In the genomic region with DNA sequence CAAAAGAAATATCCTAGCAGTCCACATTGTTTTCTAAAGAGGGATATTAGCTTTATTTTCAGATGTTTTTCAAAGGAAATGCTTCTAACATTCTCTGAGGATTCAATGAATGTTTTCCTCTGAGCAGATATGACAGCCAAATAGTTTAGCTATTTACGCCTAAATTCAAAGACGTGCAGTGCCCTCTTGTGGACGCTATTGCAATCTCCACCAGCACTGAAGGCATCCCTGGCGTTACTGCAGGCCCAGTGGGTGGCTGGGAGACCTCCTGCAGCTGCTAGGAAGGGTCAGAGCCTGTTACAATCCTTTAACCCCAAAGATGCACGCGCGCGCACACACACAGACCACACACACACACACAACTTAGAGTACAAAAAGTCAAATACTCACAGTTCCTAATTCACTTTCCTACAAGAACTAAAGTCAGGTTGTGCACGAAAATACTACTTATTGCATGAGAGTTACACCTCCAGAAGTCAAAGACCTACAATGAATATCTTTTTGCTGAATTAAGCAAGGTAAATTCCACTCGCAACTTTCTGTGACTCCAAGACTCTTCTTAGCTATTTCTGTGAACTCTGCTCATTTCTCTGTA, we compare ENCODE assay signal across 8 cellular contexts.
DNase-seq lines count a peak whose midpoint lies in the region; ATAC-seq and TF ChIP-seq lines count a peak whose summit lies in the region.

No MANE protein-coding gene starts in this region.

- no peak overlapping the region for H3K4me3 ChIP-seq in esophagus muscularis mucosa
- no peak overlapping the region for H3K4me3 ChIP-seq in thoracic aorta

- POLR2A ChIA-PET in activated CD8-positive, alpha-beta T cell treated with anti-CD3 and anti-CD28 coated beads, Interleukin-2, amount 10 ng/mL, durations not matched to agents 7 days and 5 days (lab: Charles Lee): no interaction called here

- no peaks in the 10 kb centered on the region for H3K27me3 Mint-ChIP-seq in activated CD8-positive, alpha-beta T cell treated with anti-CD3 and anti-CD28 coated beads, Interleukin-2, amount 10 ng/mL, durations not matched to agents 7 days and 5 days (ENCODE audit: low read depth)
- peaks cover 13% of the 10 kb centered on the region for H3K27me3 Mint-ChIP-seq in nephron progenitor cell (ENCODE audit: low read depth, poor library complexity)

- WGBS in esophagus muscularis mucosa: 24% methylated on average over 10 of the region's 10 CpGs

- CTCF ChIA-PET in activated CD8-positive, alpha-beta T cell treated with anti-CD3 and anti-CD28 coated beads, Interleukin-2, amount 10 ng/mL, durations not matched to agents 7 days and 5 days (lab: Charles Lee): interaction anchor here (1.0 to 2.3 kb wide), 13 partner anchors 10 to 569 kb away, joined by 3 to 16 read pairs (median 4); no protein-coding TSS in a partner anchor

- ATAC-seq in HG02678 (IDR thresholded peaks at IDR 0.05; ENCODE audit: unreplicated experiment) (peak; percentile 58), thoracic aorta (ENCODE audit: insufficient number of reproducible peaks, low FRiP score, low read depth) (peak; percentile 90)
- peak; percentile 55 for ATAC-seq in activated CD8-positive, alpha-beta T cell treated with anti-CD3 and anti-CD28 coated beads, Interleukin-2, amount 10 ng/mL, durations not matched to agents 7 days and 5 days

- H3K36me3 ChIP-seq in esophagus muscularis mucosa (no peaks in the 10 kb centered on the region), thoracic aorta (no peaks in the 10 kb centered on the region)

- TF ChIP-seq POLR2A in esophagus muscularis mucosa (IDR thresholded peaks at IDR 0.05; ENCODE audit: low read depth): no peak

- DNase-seq in DMS53 (lab: John Stamatoyannopoulos, UW) (peak; percentile 87), NCI-H510A (lab: John Stamatoyannopoulos, UW) (peak; percentile 73), esophagus muscularis mucosa (ENCODE audit: extremely low spot score) (peak; percentile 89), nephron progenitor cell (peak; percentile 80), thoracic aorta (ENCODE audit: low spot score) (peak; percentile 27)
- DNase-seq in activated CD8-positive, alpha-beta T cell treated with anti-CD3 and anti-CD28 coated beads, Interleukin-2, amount 10 ng/mL, durations not matched to agents 7 days and 5 days: peak; percentile 62
- no peak for DNase-seq in activated CD4-positive, CD25-positive, alpha-beta regulatory T cell treated with anti-CD3 and anti-CD28 coated beads, Interleukin-2, amount 50 U/mL, for 72 hours

- H3K36me3 Mint-ChIP-seq in activated CD8-positive, alpha-beta T cell treated with anti-CD3 and anti-CD28 coated beads, Interleukin-2, amount 10 ng/mL, durations not matched to agents 7 days and 5 days (ENCODE audit: low read depth): no peaks in the 10 kb centered on the region
- H3K36me3 Mint-ChIP-seq in nephron progenitor cell (ENCODE audit: low read depth): no peaks in the 10 kb centered on the region

- TF ChIP-seq CTCF in esophagus muscularis mucosa (IDR thresholded peaks at IDR 0.05): peak; percentile 65 to 79 (median 68)
- peak; percentile 78 for TF ChIP-seq CTCF in nephron progenitor cell (IDR thresholded peaks at IDR 0.05)
- peak; percentile 83 for TF ChIP-seq CTCF in thoracic aorta (IDR thresholded peaks at IDR 0.05)

- no peaks in the 10 kb centered on the region for H3K4me1 Mint-ChIP-seq in activated CD8-positive, alpha-beta T cell treated with anti-CD3 and anti-CD28 coated beads, Interleukin-2, amount 10 ng/mL, durations not matched to agents 7 days and 5 days (ENCODE audit: low read depth)
- H3K4me1 Mint-ChIP-seq in nephron progenitor cell: no peaks in the 10 kb centered on the region

- TF ChIP-seq EP300 in esophagus muscularis mucosa (IDR thresholded peaks at IDR 0.05): no peak

- no peak overlapping the region for H3K27ac ChIP-seq in esophagus muscularis mucosa (replicated peaks in 1 of 4)
- peak overlapping the region in 1 of 2 donors; percentile 11 for H3K27ac ChIP-seq in thoracic aorta

- no peaks in the 10 kb centered on the region for H3K9me3 Mint-ChIP-seq in activated CD8-positive, alpha-beta T cell treated with anti-CD3 and anti-CD28 coated beads, Interleukin-2, amount 10 ng/mL, durations not matched to agents 7 days and 5 days (ENCODE audit: insufficient read depth)
- H3K9me3 Mint-ChIP-seq in nephron progenitor cell: no peaks in the 10 kb centered on the region

- H3K4me3 Mint-ChIP-seq in activated CD8-positive, alpha-beta T cell treated with anti-CD3 and anti-CD28 coated beads, Interleukin-2, amount 10 ng/mL, durations not matched to agents 7 days and 5 days: no peak overlapping the region
- no peak overlapping the region for H3K4me3 Mint-ChIP-seq in nephron progenitor cell

- no peak overlapping the region for H3K27ac Mint-ChIP-seq in activated CD8-positive, alpha-beta T cell treated with anti-CD3 and anti-CD28 coated beads, Interleukin-2, amount 10 ng/mL, durations not matched to agents 7 days and 5 days
- H3K27ac Mint-ChIP-seq in nephron progenitor cell: no peak overlapping the region

- H3K27me3 ChIP-seq in esophagus muscularis mucosa (no peaks in the 10 kb centered on the region), thoracic aorta (replicated peaks; ENCODE audit: insufficient read depth) (no peaks in the 10 kb centered on the region)

- H3K4me1 ChIP-seq in esophagus muscularis mucosa (peaks cover 0 to 8% (median 6%) of the 10 kb centered on the region in 4 donors), thoracic aorta (ENCODE audit: control insufficient read depth in 1 of 2, low read depth in 2 of 2) (peaks cover 0 to 13% of the 10 kb centered on the region in 2 donors)

- intact Hi-C loops in esophagus muscularis mucosa (cut with DNase I): loop anchor here (5.0 kb wide), 1 partner anchor 250 kb away; no protein-coding TSS in a partner anchor

- H3K9me3 ChIP-seq in esophagus muscularis mucosa (no peaks in the 10 kb centered on the region), thoracic aorta (no peaks in the 10 kb centered on the region)
